Comparison of ENCODE assay signal across 8 cellular contexts in genomic region chr19:6459356-6460098, GRCh38. TPM values are rescaled to one million over a fixed set of nuclear protein-coding genes. Genes with fewer than 3 reads are reported as not detected.
DNase-seq lines count a peak whose midpoint lies in the region; ATAC-seq, FAIRE-seq and TF ChIP-seq lines count a peak whose summit lies in the region.

SLC25A23 (minus strand) TSS chr19:6459792; CDS start chr19:6459628, 164 bp downstream.

- peak within 1 kb of the TSS; percentile 86 for H3K27ac Mint-ChIP-seq in T-helper 1 cell treated with Interleukin-12 subunit alpha and Interleukin-12 subunit beta and Interleukin-4 antibody, amounts not matched to agents 30 μg/mL and 1 μg/mL, for 36 hours

- no peaks in the 10 kb centered on the region for H4K20me1 ChIP-seq in KMS-11 (ENCODE audit: insufficient read depth)
- H4K20me1 ChIP-seq in hepatocyte (ENCODE audit: insufficient read depth, poor library complexity, severe bottlenecking), result no peaks in the 10 kb centered on the region

- H3K4me1 Mint-ChIP-seq in T-helper 1 cell treated with Interleukin-12 subunit alpha and Interleukin-12 subunit beta and Interleukin-4 antibody, amounts not matched to agents 30 μg/mL and 1 μg/mL, for 36 hours (ENCODE audit: low read depth), result peaks cover 13% of the 10 kb centered on the region

- no peak within 1 kb of the TSS for H3K4me3 ChIP-seq in KMS-11 (IDR thresholded peaks at IDR 0.05; ENCODE audit: insufficient read depth, low read depth, low read length)
- peak within 1 kb of the TSS; percentile 97 for H3K4me3 ChIP-seq in hepatocyte

- peaks cover 3% of the 10 kb centered on the region for H3K27me3 Mint-ChIP-seq in T-helper 1 cell treated with Interleukin-12 subunit alpha and Interleukin-12 subunit beta and Interleukin-4 antibody, amounts not matched to agents 30 μg/mL and 1 μg/mL, for 36 hours (ENCODE audit: low read depth)

- no peaks in the 10 kb centered on the region for H3K36me3 ChIP-seq in KMS-11 (ENCODE audit: insufficient read depth)
- H3K36me3 ChIP-seq in hepatocyte (replicated peaks; ENCODE audit: insufficient read depth, low read depth), result no peaks in the 10 kb centered on the region

- H3K4me3 Mint-ChIP-seq in T-helper 1 cell treated with Interleukin-12 subunit alpha and Interleukin-12 subunit beta and Interleukin-4 antibody, amounts not matched to agents 30 μg/mL and 1 μg/mL, for 36 hours, result peak within 1 kb of the TSS; percentile 97

- TF ChIP-seq CTCF in D721Med (IDR thresholded peaks at IDR 0.05; ENCODE audit: insufficient read depth, missing control alignments), result no peak
- TF ChIP-seq CTCF in KMS-11 (conservative IDR thresholded peaks at IDR 0.05; ENCODE audit: low read depth, low read length), result no peak
- no peak for TF ChIP-seq CTCF in hepatocyte (IDR thresholded peaks at IDR 0.05; ENCODE audit: poor library complexity)

- H3K4me1 ChIP-seq in KMS-11 (ENCODE audit: low read depth, poor library complexity, severe bottlenecking) (peaks cover 9% of the 10 kb centered on the region), hepatocyte (ENCODE audit: insufficient read depth) (peaks cover 6% of the 10 kb centered on the region)

- FAIRE-seq in D721Med (lab: Jason Lieb, UNC), result no peak

- peak; percentile 93 for DNase-seq in D721Med (ENCODE audit: insufficient read length, low spot score)
- DNase-seq in astrocyte of the hippocampus (ENCODE audit: low read depth, low spot score), result peak; percentile 92
- peak; percentile 87 for DNase-seq in hepatocyte (ENCODE audit: low spot score)
- peak; percentile 49 for DNase-seq in renal cortical epithelial cell (ENCODE audit: low read depth)

- H3K27ac ChIP-seq in KMS-11 (peak within 1 kb of the TSS; percentile 76), hepatocyte (peak within 1 kb of the TSS; percentile 89)

- no peaks in the 10 kb centered on the region for H3K9me3 ChIP-seq in hepatocyte (ENCODE audit: low read depth)

- no peaks in the 10 kb centered on the region for H3K79me2 ChIP-seq in KMS-11 (ENCODE audit: insufficient read depth, low read depth)
- H3K79me2 ChIP-seq in hepatocyte, result peaks cover 8% of the 10 kb centered on the region

- 3% methylated on average over 7 of the region's 62 CpGs for WGBS in hepatocyte (ENCODE audit: low lambda C conversion rate, missing lambda C conversion rate)

- H3K9me2 ChIP-seq in hepatocyte (replicated peaks; ENCODE audit: insufficient read depth), result no peaks in the 10 kb centered on the region

- ATAC-seq in GM21390 (IDR thresholded peaks at IDR 0.05; ENCODE audit: unreplicated experiment), result peak; percentile 37
- ATAC-seq in GM18870 (IDR thresholded peaks at IDR 0.05; ENCODE audit: unreplicated experiment), result no peak

- peaks cover 10% of the 10 kb centered on the region for H3K9me3 Mint-ChIP-seq in T-helper 1 cell treated with Interleukin-12 subunit alpha and Interleukin-12 subunit beta and Interleukin-4 antibody, amounts not matched to agents 30 μg/mL and 1 μg/mL, for 36 hours

- H3K27me3 ChIP-seq in KMS-11 (ENCODE audit: insufficient read depth, low read depth), result no peaks in the 10 kb centered on the region
- no peaks in the 10 kb centered on the region for H3K27me3 ChIP-seq in hepatocyte

- H3K36me3 Mint-ChIP-seq in T-helper 1 cell treated with Interleukin-12 subunit alpha and Interleukin-12 subunit beta and Interleukin-4 antibody, amounts not matched to agents 30 μg/mL and 1 μg/mL, for 36 hours (ENCODE audit: low read depth), result peaks cover 26% of the 10 kb centered on the region

- peak within 1 kb of the TSS; percentile 93 for H3K4me2 ChIP-seq in KMS-11
- peak within 1 kb of the TSS; percentile 91 for H3K4me2 ChIP-seq in hepatocyte

- peak within 1 kb of the TSS; percentile 63 for H3K9ac ChIP-seq in KMS-11

- peak within 1 kb of the TSS; percentile 65 for H2AFZ ChIP-seq in KMS-11 (ENCODE audit: low read depth)
- peak within 1 kb of the TSS; percentile 65 for H2AFZ ChIP-seq in hepatocyte

RNA-seq across cellular contexts. Expression of gene SLC25A23, which starts in this region (rescaled TPM):
- 48.8 and 56.6 TPM in 2 replicates for total RNA-seq in hepatocyte
- 59.0 and 61.3 TPM in 2 replicates for polyA plus RNA-seq in hepatocyte
- total RNA-seq in renal cortical epithelial cell, result 53.0 and 161 TPM in 2 replicates
